8 cellular contexts compared by ENCODE assay signal in the genomic region with DNA sequence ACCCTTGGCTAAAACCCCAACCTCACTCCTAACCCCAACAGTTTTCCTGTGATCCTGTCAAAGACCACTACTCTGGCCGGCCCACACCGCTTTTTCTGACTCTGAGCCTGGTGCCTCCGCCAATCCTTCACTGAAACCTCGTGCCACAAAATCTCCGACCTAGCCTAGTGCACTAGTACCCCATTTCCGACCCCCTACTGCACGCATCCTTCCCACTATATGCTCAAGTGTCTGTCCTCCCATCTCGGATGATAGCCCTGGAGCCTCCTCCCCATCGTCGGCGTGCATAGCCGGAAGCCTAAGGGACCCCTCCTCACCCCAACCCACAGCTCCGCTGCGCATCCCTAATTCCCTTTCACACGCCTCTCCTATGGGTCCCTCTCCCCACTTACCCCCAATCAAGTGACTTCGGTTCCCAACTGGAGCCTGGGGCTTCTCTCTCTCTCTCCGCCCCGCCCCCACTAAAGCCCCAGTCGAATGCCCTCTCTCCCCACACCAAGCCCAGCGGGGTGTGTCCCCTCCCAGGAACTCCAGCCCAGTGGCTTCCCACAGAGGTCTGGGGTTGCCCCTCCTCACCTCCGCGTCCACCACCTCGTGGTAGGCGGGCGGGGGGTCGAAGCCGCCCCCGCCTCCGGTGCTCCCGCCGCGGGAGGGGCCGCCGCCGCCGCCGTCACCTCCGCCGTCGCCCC. TPM values are rescaled to one million over a fixed set of nuclear protein-coding genes. Genes with fewer than 3 reads are reported as not detected.
DNase-seq lines count a peak whose midpoint lies in the region; ATAC-seq and TF ChIP-seq lines count a peak whose summit lies in the region.

No MANE protein-coding gene starts in this region.

- H3K4me1 Mint-ChIP-seq in activated T-cell treated with anti-CD3 and anti-CD28 coated beads, Interleukin-2, amount 50 U/mL, for 24 hours (ENCODE audit: low read depth): peaks cover 73% of the 10 kb centered on the region
- peaks cover 58 to 76% of the 10 kb centered on the region in 2 donors for H3K4me1 Mint-ChIP-seq in natural killer cell treated with Interleukin-12 subunit alpha and Interleukin-12 subunit beta and Interleukin-15 and Interleukin-18, amount 100 ng/mL, for 72 hours (ENCODE audit: low read depth in 2 of 2)

- H3K27ac Mint-ChIP-seq in activated T-cell treated with anti-CD3 and anti-CD28 coated beads, Interleukin-2, amount 50 U/mL, for 24 hours: peak overlapping the region; percentile 95
- H3K27ac Mint-ChIP-seq in natural killer cell treated with Interleukin-12 subunit alpha and Interleukin-12 subunit beta and Interleukin-15 and Interleukin-18, amount 100 ng/mL, for 72 hours: peak overlapping the region; percentile 93

- no peak for TF ChIP-seq EP300 in transverse colon (IDR thresholded peaks at IDR 0.05; ENCODE audit: low read depth)

- no peak for TF ChIP-seq POLR2A in transverse colon (IDR thresholded peaks at IDR 0.05)

- DNase-seq in NCI-H1092 (lab: John Stamatoyannopoulos, UW) (peak; percentile 26), NCI-H1092 treated with DMSO at 0.1 percent for 48 hours (lab: John Stamatoyannopoulos, UW) (no peak), NCI-H2227 treated with DMSO at 0.1 percent for 48 hours (lab: John Stamatoyannopoulos, UW) (peak; percentile 36), fibroblast of mammary gland (ENCODE audit: low read depth) (no peak), transverse colon (peak; percentile 63)
- DNase-seq in activated T-cell treated with anti-CD3 and anti-CD28 coated beads, Interleukin-2, amount 50 U/mL, for 24 hours: peak; percentile 67
- DNase-seq in natural killer cell treated with Interleukin-12 subunit alpha and Interleukin-12 subunit beta and Interleukin-15 and Interleukin-18, amount 100 ng/mL, for 72 hours (ENCODE audit: low spot score): peak; percentile 65

- peak overlapping the region; percentile 91 to 97 (median 94) for H3K27ac ChIP-seq in transverse colon

- peak overlapping the region; percentile 90 for H3K4me3 Mint-ChIP-seq in activated T-cell treated with anti-CD3 and anti-CD28 coated beads, Interleukin-2, amount 50 U/mL, for 24 hours
- H3K4me3 Mint-ChIP-seq in natural killer cell treated with Interleukin-12 subunit alpha and Interleukin-12 subunit beta and Interleukin-15 and Interleukin-18, amount 100 ng/mL, for 72 hours: peak overlapping the region; percentile 99

- H3K36me3 ChIP-seq in transverse colon: no peaks in the 10 kb centered on the region

- TF ChIP-seq CTCF in fibroblast of mammary gland (conservative IDR thresholded peaks at IDR 0.05; ENCODE audit: control insufficient read depth, insufficient read depth, low read depth, low read length) (no peak), transverse colon (IDR thresholded peaks at IDR 0.05) (no peak)

- peak; percentile 8 for ATAC-seq in HG02763 (IDR thresholded peaks at IDR 0.05; ENCODE audit: unreplicated experiment)
- peak; percentile 25 to 44 for ATAC-seq in natural killer cell treated with Interleukin-12 subunit alpha and Interleukin-12 subunit beta and Interleukin-15 and Interleukin-18, amount 100 ng/mL, for 72 hours

- H3K27me3 ChIP-seq in transverse colon: no peaks in the 10 kb centered on the region

- peaks cover 32% of the 10 kb centered on the region for H3K36me3 Mint-ChIP-seq in activated T-cell treated with anti-CD3 and anti-CD28 coated beads, Interleukin-2, amount 50 U/mL, for 24 hours (ENCODE audit: low read depth)
- peaks cover 7% of the 10 kb centered on the region for H3K36me3 Mint-ChIP-seq in natural killer cell treated with Interleukin-12 subunit alpha and Interleukin-12 subunit beta and Interleukin-15 and Interleukin-18, amount 100 ng/mL, for 72 hours

- H3K9me3 Mint-ChIP-seq in activated T-cell treated with anti-CD3 and anti-CD28 coated beads, Interleukin-2, amount 50 U/mL, for 24 hours: no peaks in the 10 kb centered on the region
- no peaks in the 10 kb centered on the region for H3K9me3 Mint-ChIP-seq in natural killer cell treated with Interleukin-12 subunit alpha and Interleukin-12 subunit beta and Interleukin-15 and Interleukin-18, amount 100 ng/mL, for 72 hours

- no peaks in the 10 kb centered on the region for H3K9me3 ChIP-seq in transverse colon

- peaks cover 29 to 72% (median 53%) of the 10 kb centered on the region in 4 donors for H3K4me1 ChIP-seq in transverse colon

- H3K4me3 ChIP-seq in fibroblast of mammary gland (ENCODE audit: control insufficient read depth, low read depth, low read length): peak overlapping the region; percentile 83
- H3K4me3 ChIP-seq in transverse colon: peak overlapping the region; percentile 62 to 94 (median 89)

- no peaks in the 10 kb centered on the region for H3K27me3 Mint-ChIP-seq in activated T-cell treated with anti-CD3 and anti-CD28 coated beads, Interleukin-2, amount 50 U/mL, for 24 hours
- H3K27me3 Mint-ChIP-seq in natural killer cell treated with Interleukin-12 subunit alpha and Interleukin-12 subunit beta and Interleukin-15 and Interleukin-18, amount 100 ng/mL, for 72 hours: no peaks in the 10 kb centered on the region

- in situ Hi-C loops in transverse colon (cut with MboI; ENCODE audit: low pct_ligation_motif_present in 1 of 4, low pct_unique_long_range_greater_than_20kb in 1 of 4, low sequenced_read_pairs in 3 of 4): no loop called here

- intact Hi-C loops in transverse colon (cut with DNase I; ENCODE audit: low total_unique reads): no loop called here

- 0 to 1% methylated on average over 5 to 35 of the region's 40 CpGs for WGBS in transverse colon (ENCODE audit: low coverage in 1 of 2), 2 donors

RNA-seq across cellular contexts. Expression of a gene that starts 0.8 kb away (rescaled TPM):
- total RNA-seq in natural killer cell treated with Interleukin-12 subunit alpha and Interleukin-12 subunit beta and Interleukin-15 and Interleukin-18, amount 100 ng/mL, for 72 hours: 10 to 100 TPM; 66.8 to 83.1 TPM
- 10 to 100 TPM; 30.7 to 79.4 (median 48.9) TPM for total RNA-seq in transverse colon

Comparison
In these comparisons a context has a peak if more than half of its experiments do, and no peak if none do; other contexts are left out.
1. DNase-seq: peak in NCI-H1092 (single experiment), NCI-H2227 treated with DMSO at 0.1 percent for 48 hours (single experiment), activated T-cell treated with anti-CD3 and anti-CD28 coated beads, Interleukin-2, amount 50 U/mL, for 24 hours (single experiment), natural killer cell treated with Interleukin-12 subunit alpha and Interleukin-12 subunit beta and Interleukin-15 and Interleukin-18, amount 100 ng/mL, for 72 hours (single experiment) and transverse colon (single experiment); none in NCI-H1092 treated with DMSO at 0.1 percent for 48 hours (single experiment) and fibroblast of mammary gland (single experiment).